In the genomic region with DNA sequence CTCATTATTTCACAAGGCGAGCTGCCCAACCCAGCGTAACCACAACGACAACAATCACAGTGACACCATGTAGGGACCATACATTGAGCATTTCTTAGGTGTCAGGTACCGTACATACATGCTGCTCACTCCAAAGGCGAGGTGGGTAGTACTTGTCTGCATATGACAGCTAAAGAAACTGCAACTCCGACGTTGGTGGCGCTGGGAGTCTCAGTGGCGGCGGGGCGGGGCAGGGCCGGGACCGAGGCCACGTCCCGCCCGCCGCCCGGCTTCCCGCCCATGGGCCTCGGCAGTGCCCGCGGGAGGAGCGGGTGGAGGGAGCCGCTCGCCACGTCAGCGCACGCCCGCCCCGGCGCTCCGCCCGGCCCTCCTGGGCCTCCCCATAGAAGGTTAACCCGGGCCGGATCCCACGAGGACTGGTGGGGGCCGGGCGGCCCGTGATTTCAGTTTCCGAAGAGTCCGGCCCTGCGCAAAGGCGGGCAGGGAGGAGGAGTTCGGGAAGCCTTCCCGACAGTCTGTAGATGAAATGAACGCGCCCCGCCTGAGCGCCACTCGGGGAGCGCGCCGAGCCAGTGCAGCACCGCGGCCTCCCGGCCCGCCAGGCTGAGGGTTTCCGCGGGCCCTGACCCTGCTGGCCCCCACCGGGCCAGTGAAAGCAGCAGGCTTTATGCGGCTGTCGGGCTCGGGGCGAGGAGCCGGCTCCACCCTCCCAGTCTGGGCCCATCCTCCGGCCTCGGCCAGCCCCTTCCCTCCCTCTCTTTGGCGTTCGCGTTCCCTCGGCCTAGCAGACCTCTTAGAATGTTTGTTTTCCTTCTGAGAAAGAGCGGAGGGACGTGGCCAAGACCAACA, we compare ENCODE assay signal across 1 cellular context.
TF ChIP-seq lines count a peak whose summit lies in the region.

No MANE protein-coding gene starts in this region.

TF ChIP-seq in HepG2, 621 proteins besides CTCF, POLR2A, EP300 and RAD21 (continued from another document and continues in another):
- TF ChIP-seq ZNF775 (CRISPR knock-in tag; IDR thresholded peaks at IDR 0.05; ENCODE audit: borderline replicate concordance), result no peak
- no peak for TF ChIP-seq NFYC (CRISPR knock-in tag; IDR thresholded peaks at IDR 0.05)
- TF ChIP-seq ZNF761 (CRISPR knock-in tag; conservative IDR thresholded peaks at IDR 0.05), result no peak
- no peak for TF ChIP-seq ZNF530 (CRISPR knock-in tag; IDR thresholded peaks at IDR 0.05; ENCODE audit: low read depth)
- peak; percentile 72; the same call in 1 of the 2 replicates for TF ChIP-seq ZNF891 (CRISPR knock-in tag; IDR thresholded peaks at IDR 0.05)
- TF ChIP-seq, protein P1, sequence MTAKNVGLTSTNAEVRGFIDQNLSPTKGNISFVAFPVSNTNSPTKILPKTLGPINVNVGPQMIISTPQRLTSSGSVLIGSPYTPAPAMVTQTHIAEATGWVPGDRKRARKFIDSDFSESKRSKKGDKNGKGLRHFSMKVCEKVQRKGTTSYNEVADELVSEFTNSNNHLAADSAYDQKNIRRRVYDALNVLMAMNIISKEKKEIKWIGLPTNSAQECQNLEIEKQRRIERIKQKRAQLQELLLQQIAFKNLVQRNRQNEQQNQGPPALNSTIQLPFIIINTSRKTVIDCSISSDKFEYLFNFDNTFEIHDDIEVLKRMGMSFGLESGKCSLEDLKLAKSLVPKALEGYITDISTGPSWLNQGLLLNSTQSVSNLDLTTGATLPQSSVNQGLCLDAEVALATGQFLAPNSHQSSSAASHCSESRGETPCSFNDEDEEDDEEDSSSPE (CRISPR knock-in tag; IDR thresholded peaks at IDR 0.05), result peak; percentile 88
- peak; percentile 53; the same call in 1 of the 2 replicates for TF ChIP-seq SP4 (CRISPR knock-in tag; IDR thresholded peaks at IDR 0.05)
- no peak for TF ChIP-seq MATR3 (CRISPR knock-in tag; IDR thresholded peaks at IDR 0.05)
- TF ChIP-seq BORCS8-MEF2B (CRISPR knock-in tag; IDR thresholded peaks at IDR 0.05), result peak; percentile 28
- TF ChIP-seq ERF (CRISPR knock-in tag; IDR thresholded peaks at IDR 0.05), result no peak
- TF ChIP-seq GATAD1 (CRISPR knock-in tag; IDR thresholded peaks at IDR 0.05), result no peak; the same call in none of the 2 replicates
- no peak for TF ChIP-seq POLR2AphosphoS2 (IDR thresholded peaks at IDR 0.05; ENCODE audit: low read depth, low read length)
- no peak for TF ChIP-seq ZNF549 (CRISPR knock-in tag; IDR thresholded peaks at IDR 0.05)
- 0 out of 2 replicates have a peak, but pooled peaks have one; percentile 41 for TF ChIP-seq CHD2 (IDR thresholded peaks at IDR 0.05; ENCODE audit: low read depth, low read length)
- TF ChIP-seq ZBTB38 (CRISPR knock-in tag; IDR thresholded peaks at IDR 0.05), result no peak
- peak; percentile 91; the same call in 1 of the 2 replicates for TF ChIP-seq KLF12 (CRISPR knock-in tag; IDR thresholded peaks at IDR 0.05; ENCODE audit: borderline replicate concordance)
- no peak for TF ChIP-seq RBM39 (IDR thresholded peaks at IDR 0.05; ENCODE audit: low read depth, low read length, poor library complexity, severe bottlenecking)
- TF ChIP-seq SRSF4 (IDR thresholded peaks at IDR 0.05; ENCODE audit: low read depth, low read length, poor library complexity, severe bottlenecking), result no peak
- TF ChIP-seq ZNF124 (CRISPR knock-in tag; IDR thresholded peaks at IDR 0.05), result peak; percentile 95
- TF ChIP-seq ATAD3A (CRISPR knock-in tag; IDR thresholded peaks at IDR 0.05), result no peak
- no peak for TF ChIP-seq PTBP1 (IDR thresholded peaks at IDR 0.05; ENCODE audit: low read depth, low read length, poor library complexity, severe bottlenecking)
- TF ChIP-seq, protein P2, sequence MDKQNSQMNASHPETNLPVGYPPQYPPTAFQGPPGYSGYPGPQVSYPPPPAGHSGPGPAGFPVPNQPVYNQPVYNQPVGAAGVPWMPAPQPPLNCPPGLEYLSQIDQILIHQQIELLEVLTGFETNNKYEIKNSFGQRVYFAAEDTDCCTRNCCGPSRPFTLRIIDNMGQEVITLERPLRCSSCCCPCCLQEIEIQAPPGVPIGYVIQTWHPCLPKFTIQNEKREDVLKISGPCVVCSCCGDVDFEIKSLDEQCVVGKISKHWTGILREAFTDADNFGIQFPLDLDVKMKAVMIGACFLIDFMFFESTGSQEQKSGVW (CRISPR knock-in tag; IDR thresholded peaks at IDR 0.05; ENCODE audit: borderline replicate concordance), result no peak
- TF ChIP-seq, protein P3, sequence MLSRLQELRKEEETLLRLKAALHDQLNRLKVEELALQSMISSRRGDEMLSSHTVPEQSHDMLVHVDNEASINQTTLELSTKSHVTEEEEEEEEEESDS (CRISPR knock-in tag; IDR thresholded peaks at IDR 0.05; ENCODE audit: borderline replicate concordance), result no peak
- TF ChIP-seq MXD4 (CRISPR knock-in tag; IDR thresholded peaks at IDR 0.05), result no peak
- TF ChIP-seq ZNF326 (CRISPR knock-in tag; IDR thresholded peaks at IDR 0.05; ENCODE audit: borderline replicate concordance), result no peak
- TF ChIP-seq, protein P4, sequence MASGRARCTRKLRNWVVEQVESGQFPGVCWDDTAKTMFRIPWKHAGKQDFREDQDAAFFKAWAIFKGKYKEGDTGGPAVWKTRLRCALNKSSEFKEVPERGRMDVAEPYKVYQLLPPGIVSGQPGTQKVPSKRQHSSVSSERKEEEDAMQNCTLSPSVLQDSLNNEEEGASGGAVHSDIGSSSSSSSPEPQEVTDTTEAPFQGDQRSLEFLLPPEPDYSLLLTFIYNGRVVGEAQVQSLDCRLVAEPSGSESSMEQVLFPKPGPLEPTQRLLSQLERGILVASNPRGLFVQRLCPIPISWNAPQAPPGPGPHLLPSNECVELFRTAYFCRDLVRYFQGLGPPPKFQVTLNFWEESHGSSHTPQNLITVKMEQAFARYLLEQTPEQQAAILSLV (CRISPR knock-in tag; IDR thresholded peaks at IDR 0.05; ENCODE audit: borderline replicate concordance), result no peak
- no peak for TF ChIP-seq ZNF737 (CRISPR knock-in tag; IDR thresholded peaks at IDR 0.05; ENCODE audit: borderline replicate concordance)
- no peak for TF ChIP-seq RELA (CRISPR knock-in tag; IDR thresholded peaks at IDR 0.05)
- TF ChIP-seq ZFY (CRISPR knock-in tag; IDR thresholded peaks at IDR 0.05), result peak; percentile 94
- TF ChIP-seq, protein P5, sequence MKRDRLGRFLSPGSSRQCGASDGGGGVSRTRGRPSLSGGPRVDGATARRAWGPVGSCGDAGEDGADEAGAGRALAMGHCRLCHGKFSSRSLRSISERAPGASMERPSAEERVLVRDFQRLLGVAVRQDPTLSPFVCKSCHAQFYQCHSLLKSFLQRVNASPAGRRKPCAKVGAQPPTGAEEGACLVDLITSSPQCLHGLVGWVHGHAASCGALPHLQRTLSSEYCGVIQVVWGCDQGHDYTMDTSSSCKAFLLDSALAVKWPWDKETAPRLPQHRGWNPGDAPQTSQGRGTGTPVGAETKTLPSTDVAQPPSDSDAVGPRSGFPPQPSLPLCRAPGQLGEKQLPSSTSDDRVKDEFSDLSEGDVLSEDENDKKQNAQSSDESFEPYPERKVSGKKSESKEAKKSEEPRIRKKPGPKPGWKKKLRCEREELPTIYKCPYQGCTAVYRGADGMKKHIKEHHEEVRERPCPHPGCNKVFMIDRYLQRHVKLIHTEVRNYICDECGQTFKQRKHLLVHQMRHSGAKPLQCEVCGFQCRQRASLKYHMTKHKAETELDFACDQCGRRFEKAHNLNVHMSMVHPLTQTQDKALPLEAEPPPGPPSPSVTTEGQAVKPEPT (CRISPR knock-in tag; IDR thresholded peaks at IDR 0.05; ENCODE audit: low read depth), result no peak
- TF ChIP-seq NONO (IDR thresholded peaks at IDR 0.05), result no peak
- no peak for TF ChIP-seq NONO (CRISPR knock-in tag; conservative IDR thresholded peaks at IDR 0.05)
- TF ChIP-seq, protein P6, sequence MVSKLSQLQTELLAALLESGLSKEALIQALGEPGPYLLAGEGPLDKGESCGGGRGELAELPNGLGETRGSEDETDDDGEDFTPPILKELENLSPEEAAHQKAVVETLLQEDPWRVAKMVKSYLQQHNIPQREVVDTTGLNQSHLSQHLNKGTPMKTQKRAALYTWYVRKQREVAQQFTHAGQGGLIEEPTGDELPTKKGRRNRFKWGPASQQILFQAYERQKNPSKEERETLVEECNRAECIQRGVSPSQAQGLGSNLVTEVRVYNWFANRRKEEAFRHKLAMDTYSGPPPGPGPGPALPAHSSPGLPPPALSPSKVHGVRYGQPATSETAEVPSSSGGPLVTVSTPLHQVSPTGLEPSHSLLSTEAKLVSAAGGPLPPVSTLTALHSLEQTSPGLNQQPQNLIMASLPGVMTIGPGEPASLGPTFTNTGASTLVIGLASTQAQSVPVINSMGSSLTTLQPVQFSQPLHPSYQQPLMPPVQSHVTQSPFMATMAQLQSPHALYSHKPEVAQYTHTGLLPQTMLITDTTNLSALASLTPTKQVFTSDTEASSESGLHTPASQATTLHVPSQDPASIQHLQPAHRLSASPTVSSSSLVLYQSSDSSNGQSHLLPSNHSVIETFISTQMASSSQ (IDR thresholded peaks at IDR 0.05; ENCODE audit: low read depth), result no peak
- TF ChIP-seq, protein P6 (CRISPR knock-in tag; IDR thresholded peaks at IDR 0.05; ENCODE audit: borderline replicate concordance), result peak; percentile 37; the same call in 1 of the 2 replicates
- peak; percentile 18; the same call in 1 of the 2 replicates for TF ChIP-seq POLR2AphosphoS5 (IDR thresholded peaks at IDR 0.05; ENCODE audit: low read depth, low read length)
- TF ChIP-seq, protein P7, sequence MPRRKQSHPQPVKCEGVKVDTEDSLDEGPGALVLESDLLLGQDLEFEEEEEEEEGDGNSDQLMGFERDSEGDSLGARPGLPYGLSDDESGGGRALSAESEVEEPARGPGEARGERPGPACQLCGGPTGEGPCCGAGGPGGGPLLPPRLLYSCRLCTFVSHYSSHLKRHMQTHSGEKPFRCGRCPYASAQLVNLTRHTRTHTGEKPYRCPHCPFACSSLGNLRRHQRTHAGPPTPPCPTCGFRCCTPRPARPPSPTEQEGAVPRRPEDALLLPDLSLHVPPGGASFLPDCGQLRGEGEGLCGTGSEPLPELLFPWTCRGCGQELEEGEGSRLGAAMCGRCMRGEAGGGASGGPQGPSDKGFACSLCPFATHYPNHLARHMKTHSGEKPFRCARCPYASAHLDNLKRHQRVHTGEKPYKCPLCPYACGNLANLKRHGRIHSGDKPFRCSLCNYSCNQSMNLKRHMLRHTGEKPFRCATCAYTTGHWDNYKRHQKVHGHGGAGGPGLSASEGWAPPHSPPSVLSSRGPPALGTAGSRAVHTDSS (CRISPR knock-in tag; conservative IDR thresholded peaks at IDR 0.05), result no peak
- TF ChIP-seq, protein P8, sequence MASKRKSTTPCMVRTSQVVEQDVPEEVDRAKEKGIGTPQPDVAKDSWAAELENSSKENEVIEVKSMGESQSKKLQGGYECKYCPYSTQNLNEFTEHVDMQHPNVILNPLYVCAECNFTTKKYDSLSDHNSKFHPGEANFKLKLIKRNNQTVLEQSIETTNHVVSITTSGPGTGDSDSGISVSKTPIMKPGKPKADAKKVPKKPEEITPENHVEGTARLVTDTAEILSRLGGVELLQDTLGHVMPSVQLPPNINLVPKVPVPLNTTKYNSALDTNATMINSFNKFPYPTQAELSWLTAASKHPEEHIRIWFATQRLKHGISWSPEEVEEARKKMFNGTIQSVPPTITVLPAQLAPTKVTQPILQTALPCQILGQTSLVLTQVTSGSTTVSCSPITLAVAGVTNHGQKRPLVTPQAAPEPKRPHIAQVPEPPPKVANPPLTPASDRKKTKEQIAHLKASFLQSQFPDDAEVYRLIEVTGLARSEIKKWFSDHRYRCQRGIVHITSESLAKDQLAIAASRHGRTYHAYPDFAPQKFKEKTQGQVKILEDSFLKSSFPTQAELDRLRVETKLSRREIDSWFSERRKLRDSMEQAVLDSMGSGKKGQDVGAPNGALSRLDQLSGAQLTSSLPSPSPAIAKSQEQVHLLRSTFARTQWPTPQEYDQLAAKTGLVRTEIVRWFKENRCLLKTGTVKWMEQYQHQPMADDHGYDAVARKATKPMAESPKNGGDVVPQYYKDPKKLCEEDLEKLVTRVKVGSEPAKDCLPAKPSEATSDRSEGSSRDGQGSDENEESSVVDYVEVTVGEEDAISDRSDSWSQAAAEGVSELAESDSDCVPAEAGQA (IDR thresholded peaks at IDR 0.05; ENCODE audit: low read depth), result no peak
- TF ChIP-seq, protein P8 (CRISPR knock-in tag; IDR thresholded peaks at IDR 0.05; ENCODE audit: borderline replicate concordance), result peak; percentile 69
- TF ChIP-seq SSRP1 (CRISPR knock-in tag; IDR thresholded peaks at IDR 0.05), result no peak
- TF ChIP-seq ZBTB8A (CRISPR knock-in tag; IDR thresholded peaks at IDR 0.05; ENCODE audit: borderline replicate concordance, low read depth), result no peak
- TF ChIP-seq PCBP1 (IDR thresholded peaks at IDR 0.05; ENCODE audit: borderline replicate concordance, low read depth, low read length), result 0 out of 2 replicates have a peak, but pooled peaks have one; percentile 78
